Comparison of ENCODE assay signal across 8 cellular contexts in the genomic region with DNA sequence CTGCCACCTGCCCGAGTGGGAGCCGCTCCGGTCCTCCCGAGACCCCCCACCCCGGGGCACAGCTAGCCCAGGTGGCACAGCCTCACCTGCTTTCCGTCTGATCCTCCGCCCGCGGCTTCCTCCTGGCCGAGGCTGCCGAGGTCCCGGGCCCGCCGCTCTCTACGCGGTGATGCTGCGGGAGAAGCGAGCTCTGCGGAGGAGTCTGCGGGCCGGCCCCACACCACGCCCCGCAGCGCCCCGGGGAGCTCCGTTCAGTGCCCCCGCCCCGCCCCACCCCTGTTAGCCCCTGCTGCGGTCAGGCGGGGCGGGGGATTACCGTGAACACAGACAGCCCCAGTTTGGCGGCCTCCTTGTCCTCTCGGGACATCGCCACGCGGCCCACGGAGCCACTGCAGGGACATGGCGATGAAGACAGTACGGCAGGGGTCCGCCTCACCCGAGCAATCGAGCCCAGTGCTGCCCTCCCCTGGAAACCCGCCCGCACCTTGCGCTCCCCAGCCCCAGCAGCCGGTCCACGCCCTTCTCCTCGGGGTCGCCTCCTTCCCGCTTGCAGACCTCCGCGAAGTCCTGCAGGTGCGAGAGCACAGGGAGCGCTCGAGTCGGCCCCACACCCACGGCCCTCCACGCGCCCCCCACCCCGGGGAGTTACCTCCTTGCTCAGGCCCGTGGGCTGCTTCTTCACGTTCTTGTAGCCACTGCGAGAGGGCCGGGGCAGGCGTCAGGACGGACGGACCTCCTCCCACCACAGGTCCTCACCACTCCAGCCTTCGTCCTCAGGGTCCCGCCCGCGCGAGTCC. TPM values are rescaled to one million over a fixed set of nuclear protein-coding genes. Genes with fewer than 3 reads are reported as not detected.
DNase-seq lines count a peak whose midpoint lies in the region; ATAC-seq and TF ChIP-seq lines count a peak whose summit lies in the region.

No MANE protein-coding gene starts in this region.

- WGBS in ectodermal cell, 2 experiments = 9 to 10% methylated on average over 73 of the region's 73 CpGs
- WGBS in thyroid gland, 2 donors = 16% methylated on average over 15 of the region's 73 CpGs; no CpG with 5 or more reads in 1 of the 2 donors

- TF ChIP-seq POLR2A in thyroid gland (IDR thresholded peaks at IDR 0.05) = no peak

- peaks cover 40% of the 10 kb centered on the region for H3K4me1 ChIP-seq in DND-41 (ENCODE audit: insufficient read depth, low read length)
- H3K4me1 ChIP-seq in ectodermal cell (ENCODE audit: control insufficient read depth, insufficient read depth, low read length) = no peaks in the 10 kb centered on the region
- peaks cover 30% of the 10 kb centered on the region for H3K4me1 ChIP-seq in mononuclear cell (ENCODE audit: insufficient read depth, low read length)
- peaks cover 15 to 16% of the 10 kb centered on the region in 2 donors for H3K4me1 ChIP-seq in thyroid gland

- intact Hi-C loops in thyroid gland (cut with DNase I) = loop anchor here (2.0 to 10.0 kb wide), 2 partner anchors 19 to 367 kb away; partner anchors contain the start of genes ARF1, JMJD4 and SNAP47

- H3K9ac ChIP-seq in DND-41 (ENCODE audit: low read depth, low read length) = peak overlapping the region; percentile 78

- H3K27ac ChIP-seq in DND-41 (ENCODE audit: low read length) = peak overlapping the region; percentile 53; the same call in 1 of the 2 replicates
- H3K27ac ChIP-seq in ectodermal cell (ENCODE audit: insufficient read depth, low read depth, low read length, poor library complexity, severe bottlenecking) = no peak overlapping the region
- H3K27ac ChIP-seq in thyroid gland = peak overlapping the region in 2 of 3 donors; percentile 87 to 91

- peaks cover 58% of the 10 kb centered on the region for H3K36me3 ChIP-seq in DND-41 (ENCODE audit: insufficient read depth, low read length)
- H3K36me3 ChIP-seq in ectodermal cell (ENCODE audit: control insufficient read depth, insufficient read depth, low read length) = peaks cover 35% of the 10 kb centered on the region
- peaks cover 31 to 36% of the 10 kb centered on the region in 2 donors for H3K36me3 ChIP-seq in thyroid gland

- peaks cover 48% of the 10 kb centered on the region for H4K20me1 ChIP-seq in DND-41 (ENCODE audit: insufficient read depth, low read length)

- H3K27me3 ChIP-seq in DND-41 (ENCODE audit: insufficient read depth, low read length, poor library complexity) (no peaks in the 10 kb centered on the region), ectodermal cell (ENCODE audit: control insufficient read depth, insufficient read depth, low read length, poor library complexity, severe bottlenecking) (no peaks in the 10 kb centered on the region), mononuclear cell (ENCODE audit: insufficient read depth, low read length) (no peaks in the 10 kb centered on the region), thyroid gland (no peaks in the 10 kb centered on the region)

- peaks cover 64% of the 10 kb centered on the region for H3K79me2 ChIP-seq in DND-41 (ENCODE audit: insufficient read depth, low read length)

- TF ChIP-seq CTCF in DND-41 (IDR thresholded peaks at IDR 0.05; ENCODE audit: borderline replicate concordance, extremely low read depth, low read length, poor library complexity, severe bottlenecking) (peak; percentile 51), thyroid gland (IDR thresholded peaks at IDR 0.05) (no peak)

- H2AFZ ChIP-seq in DND-41 (ENCODE audit: low read depth, low read length) = no peak overlapping the region; the same call in 1 of the 2 replicates

- peak; percentile 64 for DNase-seq in DND-41
- no peak for DNase-seq in Jurkat, Clone E6-1 (ENCODE audit: low read depth, low spot score)
- peak; percentile 62 for DNase-seq in activated CD4-positive, CD25-positive, alpha-beta regulatory T cell treated with anti-CD3 and anti-CD28 coated beads, Interleukin-2, amount 50 U/mL, for 72 hours
- peak; percentile 36 to 53 for DNase-seq in thyroid gland
- DNase-seq in foreskin melanocyte = no peak

- H3K4me2 ChIP-seq in DND-41 (ENCODE audit: insufficient read depth, low read length) = peak overlapping the region; percentile 73

- H3K4me3 ChIP-seq in DND-41 (ENCODE audit: low read depth in 1 of 2, low read length in 2 of 2) (peak overlapping the region; percentile 62 to 95; a peak in 3 of 4 replicates), ectodermal cell (ENCODE audit: insufficient read depth, low read depth, low read length) (peak overlapping the region; percentile 83), mononuclear cell (ENCODE audit: low read length) (peak overlapping the region; percentile 90), thyroid gland (replicated peaks in 1 of 3) (peak overlapping the region; percentile 19 to 93 (median 75))
- peak overlapping the region; percentile 77 for H3K4me3 ChIP-seq in Jurkat, Clone E6-1 (ENCODE audit: low read length)

- ATAC-seq in DND-41 (ENCODE audit: insufficient read depth, low read depth) (peak; percentile 37), GM21528 (IDR thresholded peaks at IDR 0.05; ENCODE audit: low FRiP score, unreplicated experiment) (peak; percentile 21)

- no peaks in the 10 kb centered on the region for H3K9me3 ChIP-seq in DND-41 (ENCODE audit: insufficient read depth, low read length, severe bottlenecking)
- no peaks in the 10 kb centered on the region for H3K9me3 ChIP-seq in ectodermal cell (ENCODE audit: control insufficient read depth, low read length)
- H3K9me3 ChIP-seq in mononuclear cell (ENCODE audit: low read depth, low read length) = no peaks in the 10 kb centered on the region
- H3K9me3 ChIP-seq in thyroid gland = no peaks in the 10 kb centered on the region

RNA-seq across cellular contexts. Expression of gene C1orf35, which starts 0.9 kb away (rescaled TPM):
- 43.3 TPM for polyA plus RNA-seq in Jurkat, Clone E6-1 (2012; ENCODE audit: insufficient read depth, insufficient read length)
- 29.8 TPM for polyA plus RNA-seq in ectodermal cell (2013, experiment 1 of 4)
- 26.1 TPM for polyA plus RNA-seq in ectodermal cell (2013, experiment 2 of 4)
- 28.7 TPM for polyA plus RNA-seq in ectodermal cell (2013, experiment 3 of 4)
- polyA plus RNA-seq in ectodermal cell (2013, experiment 4 of 4) = 31.2 TPM
- 6.1 TPM for total RNA-seq in mononuclear cell
- 10 to 100 TPM in 3 of 4 donors, 1 to 10 TPM in 1; 8.3 to 26.5 (median 13.6) TPM for total RNA-seq in thyroid gland

RNA-seq across cellular contexts. Expression of gene MRPL55, which starts 6.9 kb away (rescaled TPM):
- 129 TPM for polyA plus RNA-seq in Jurkat, Clone E6-1 (2012; ENCODE audit: insufficient read depth, insufficient read length)
- polyA plus RNA-seq in ectodermal cell (2013, experiment 1 of 4) = 61.8 TPM
- 50.4 TPM for polyA plus RNA-seq in ectodermal cell (2013, experiment 2 of 4)
- polyA plus RNA-seq in ectodermal cell (2013, experiment 3 of 4) = 52.6 TPM
- 56.9 TPM for polyA plus RNA-seq in ectodermal cell (2013, experiment 4 of 4)
- total RNA-seq in mononuclear cell (44.4 TPM), thyroid gland (100 to 1,000 TPM in 1 of 4 donors, 10 to 100 TPM in 3; 23.5 to 125 (median 87.5) TPM)

RNA-seq across cellular contexts. Expression of gene ARF1, which starts 19.7 kb away (rescaled TPM):
- polyA plus RNA-seq in Jurkat, Clone E6-1 (2012; ENCODE audit: insufficient read depth, insufficient read length) = 357 TPM
- polyA plus RNA-seq in ectodermal cell (2013, experiment 1 of 4) = 309 TPM
- 278 TPM for polyA plus RNA-seq in ectodermal cell (2013, experiment 2 of 4)
- polyA plus RNA-seq in ectodermal cell (2013, experiment 3 of 4) = 253 TPM
- 274 TPM for polyA plus RNA-seq in ectodermal cell (2013, experiment 4 of 4)
- total RNA-seq in mononuclear cell (218 TPM), thyroid gland (100 to 1,000 TPM; 378 to 457 (median 410) TPM)

RNA-seq across cellular contexts. Expression of gene GUK1, which starts 37.9 kb away (rescaled TPM):
- polyA plus RNA-seq in Jurkat, Clone E6-1 (2012; ENCODE audit: insufficient read depth, insufficient read length) = 332 TPM
- polyA plus RNA-seq in ectodermal cell (2013, experiment 1 of 4) = 99.6 TPM
- 91.8 TPM for polyA plus RNA-seq in ectodermal cell (2013, experiment 2 of 4)
- polyA plus RNA-seq in ectodermal cell (2013, experiment 3 of 4) = 107 TPM
- 114 TPM for polyA plus RNA-seq in ectodermal cell (2013, experiment 4 of 4)
- total RNA-seq in mononuclear cell = 190 TPM
- total RNA-seq in thyroid gland = 100 to 1,000 TPM; 157 to 385 (median 283) TPM

RNA-seq across cellular contexts. Expression of gene GJC2, which starts 47.5 kb away (rescaled TPM):
- polyA plus RNA-seq in Jurkat, Clone E6-1 (2012; ENCODE audit: insufficient read depth, insufficient read length) = not detected
- polyA plus RNA-seq in ectodermal cell (2013, experiment 1 of 4) = 0.63 TPM
- polyA plus RNA-seq in ectodermal cell (2013, experiment 2 of 4) = 0.62 TPM
- polyA plus RNA-seq in ectodermal cell (2013, experiment 3 of 4) = 0.64 TPM
- polyA plus RNA-seq in ectodermal cell (2013, experiment 4 of 4) = 0.36 TPM
- total RNA-seq in mononuclear cell (0.84 TPM), thyroid gland (10 to 100 TPM in 1 of 4 donors, 1 to 10 TPM in 3; 2.1 to 14.0 (median 3.8) TPM)

Comparison
In these comparisons a context has a peak if more than half of its experiments do, and no peak if none do; other contexts are left out.
1. DNase-seq: peak in DND-41 (single experiment), activated CD4-positive, CD25-positive, alpha-beta regulatory T cell treated with anti-CD3 and anti-CD28 coated beads, Interleukin-2, amount 50 U/mL, for 72 hours (single experiment) and thyroid gland (2 of 2); none in Jurkat, Clone E6-1 (single experiment) and foreskin melanocyte (single experiment).
2. Peak in every context shown above with its lines, with median percentiles within 50 percentile points of each other: H3K4me3 ChIP-seq.